ENCODE assay signal across 29 cellular contexts in the genomic region with DNA sequence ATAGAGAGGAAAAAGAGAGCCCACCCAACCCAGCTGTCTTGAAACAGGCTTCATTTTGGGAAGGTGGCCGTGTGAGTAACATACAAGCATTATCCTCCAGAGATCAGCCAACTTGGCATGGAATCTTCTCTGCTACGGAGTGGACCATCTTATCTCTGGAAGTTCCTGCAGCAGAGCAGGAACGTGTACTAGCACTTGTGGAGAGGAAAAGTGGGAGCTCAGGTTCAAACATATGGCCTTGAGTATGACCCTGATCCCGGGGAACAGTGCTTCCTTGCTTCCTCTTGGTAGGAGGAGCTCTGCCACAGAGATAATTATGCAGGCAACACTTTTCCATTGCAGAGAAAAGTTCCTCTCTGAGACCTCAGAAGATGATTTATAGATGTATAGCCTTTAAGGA.
"Had no signal": no experiment of that assay in that cellular context is flagged by ENCODE, and none has a peak within 500 bp of the region (broad histone marks: within the 10 kb centered on the region; RNA-seq: fewer than 3 reads in every experiment).

No MANE protein-coding gene starts in this region.

- H3K27ac Mint-ChIP-seq: stimulated activated effector memory CD8-positive, alpha-beta T cell treated with anti-CD3 and anti-CD28 coated beads, Interleukin-12 subunit alpha, Interleukin-12 subunit beta, amount 100 ng/mL, for 72 hours; stimulated activated memory B cell treated with anti-CD40 and anti-IgM and Interleukin-4, amounts not matched to agents 10 μg/mL and 1 μg/mL and 100 μg/mL, for 72 hours; stimulated activated naive B cell treated with anti-CD40 and anti-IgM and Interleukin-4, amounts not matched to agents 10 μg/mL and 1 μg/mL and 100 μg/mL, for 72 hours; stimulated activated naive CD8-positive, alpha-beta T cell treated with anti-CD3 and anti-CD28 coated beads, Interleukin-15, Interleukin-2, amounts not matched to agents 100 ng/mL and 50 ng/mL, for 24 hours; type B pancreatic cell had no signal

- H3K27me3 Mint-ChIP-seq: stimulated activated memory B cell treated with anti-CD40 and anti-IgM and Interleukin-4, amounts not matched to agents 10 μg/mL and 1 μg/mL and 100 μg/mL, for 72 hours; stimulated activated naive CD8-positive, alpha-beta T cell treated with anti-CD3 and anti-CD28 coated beads, Interleukin-15, Interleukin-2, amounts not matched to agents 100 ng/mL and 50 ng/mL, for 24 hours had no signal

- FAIRE-seq: urothelium cell line had no signal

- H3K36me3 Mint-ChIP-seq: stimulated activated effector memory CD8-positive, alpha-beta T cell treated with anti-CD3 and anti-CD28 coated beads, Interleukin-12 subunit alpha, Interleukin-12 subunit beta, amount 100 ng/mL, for 72 hours; stimulated activated memory B cell treated with anti-CD40 and anti-IgM and Interleukin-4, amounts not matched to agents 10 μg/mL and 1 μg/mL and 100 μg/mL, for 72 hours; stimulated activated naive B cell treated with anti-CD40 and anti-IgM and Interleukin-4, amounts not matched to agents 10 μg/mL and 1 μg/mL and 100 μg/mL, for 72 hours; type B pancreatic cell had no signal

- H3K27me3 ChIP-seq: stomach, suprapubic skin, testis, thyroid gland, tibial artery, tibial nerve, transverse colon, upper lobe of left lung, upper lobe of right lung, uterus, vagina had no signal

- H3K9me3 ChIP-seq: testis, thoracic aorta, thyroid gland, tibial artery, transverse colon, upper lobe of left lung, upper lobe of right lung, uterus, vagina had no signal

- H3K36me3 ChIP-seq: stomach, suprapubic skin, thoracic aorta, thyroid gland, tibial artery, tibial nerve, transverse colon, upper lobe of left lung, upper lobe of right lung, uterus, vagina had no signal

- H3K4me3 Mint-ChIP-seq: stimulated activated effector memory CD8-positive, alpha-beta T cell treated with anti-CD3 and anti-CD28 coated beads, Interleukin-12 subunit alpha, Interleukin-12 subunit beta, amount 100 ng/mL, for 72 hours; stimulated activated memory B cell treated with anti-CD40 and anti-IgM and Interleukin-4, amounts not matched to agents 10 μg/mL and 1 μg/mL and 100 μg/mL, for 72 hours; stimulated activated naive B cell treated with anti-CD40 and anti-IgM and Interleukin-4, amounts not matched to agents 10 μg/mL and 1 μg/mL and 100 μg/mL, for 72 hours; stimulated activated naive CD8-positive, alpha-beta T cell treated with anti-CD3 and anti-CD28 coated beads, Interleukin-15, amount 100 ng/mL, for 72 hours; stimulated activated naive CD8-positive, alpha-beta T cell treated with anti-CD3 and anti-CD28 coated beads, Interleukin-15, Interleukin-2, amounts not matched to agents 100 ng/mL and 50 ng/mL, for 24 hours; type B pancreatic cell had no signal

- ATAC-seq: stimulated activated effector memory CD8-positive, alpha-beta T cell treated with anti-CD3 and anti-CD28 coated beads, Interleukin-12 subunit alpha, Interleukin-12 subunit beta, amount 100 ng/mL, for 72 hours; stimulated activated memory B cell treated with anti-CD40 and anti-IgM and Interleukin-4, amounts not matched to agents 10 μg/mL and 1 μg/mL and 100 μg/mL, for 72 hours; stimulated activated naive B cell treated with anti-CD40 and anti-IgM and Interleukin-4, amounts not matched to agents 10 μg/mL and 1 μg/mL and 100 μg/mL, for 72 hours; stimulated activated naive CD8-positive, alpha-beta T cell treated with anti-CD3 and anti-CD28 coated beads, Interleukin-15, amount 100 ng/mL, for 72 hours; stimulated activated naive CD8-positive, alpha-beta T cell treated with anti-CD3 and anti-CD28 coated beads, Interleukin-15, Interleukin-2, amounts not matched to agents 100 U/mL and 50 U/mL, for 24 hours; upper lobe of right lung had no signal

- H3K4me1 ChIP-seq: stomach, suprapubic skin, testis, thyroid gland, tibial artery, tibial nerve, transverse colon, upper lobe of left lung, upper lobe of right lung, uterus, vagina had no signal

- DNase-seq: stimulated activated CD4-positive, alpha-beta T cell treated with anti-CD3 and anti-CD28 coated beads, Interleukin-2, amount 100 ng/mL, for 48 hours; stimulated activated CD4-positive, alpha-beta T cell treated with anti-CD3 and anti-CD28 coated beads, Interleukin-4, amount 100 ng/mL, for 1 hour; stimulated activated CD4-positive, alpha-beta T cell treated with anti-CD3 and anti-CD28 coated beads, Interleukin-4, amount 100 ng/mL, for 24 hours; stimulated activated CD4-positive, alpha-beta T cell treated with anti-CD3 and anti-CD28 coated beads, Interleukin-4, amount 100 ng/mL, for 4 hours; stimulated activated CD8-positive, alpha-beta memory T cell treated with anti-CD3 and anti-CD28 coated beads, Interleukin-4, amount 100 ng/mL, for 48 hours; stimulated activated naive B cell treated with anti-CD40 and anti-IgM and Interleukin-4, amounts not matched to agents 10 μg/mL and 1 μg/mL and 100 μg/mL, for 72 hours; stimulated activated naive CD4-positive, alpha-beta T cell; stimulated activated naive CD4-positive, alpha-beta T cell treated with Interleukin-2 at 50 U/mL for 16 hours; stimulated activated naive CD8-positive, alpha-beta T cell treated with anti-CD3 and anti-CD28 coated beads, Interleukin-15, amount 100 ng/mL, for 72 hours; stimulated activated naive CD8-positive, alpha-beta T cell treated with anti-CD3 and anti-CD28 coated beads, Interleukin-15, Interleukin-2, amounts not matched to agents 100 U/mL and 50 U/mL, for 24 hours; stomach; substantia nigra; testis; thyroid gland; tibial artery; transverse colon; trophoblast cell; upper lobe of left lung; upper lobe of right lung; uterus had no signal

- H3K4me3 ChIP-seq: stomach, suprapubic skin, testis, thoracic aorta, thyroid gland, tibial artery, tibial nerve, transverse colon, upper lobe of left lung, upper lobe of right lung, uterus, vagina had no signal

- H3K4me1 Mint-ChIP-seq: stimulated activated effector memory CD8-positive, alpha-beta T cell treated with anti-CD3 and anti-CD28 coated beads, Interleukin-12 subunit alpha, Interleukin-12 subunit beta, amount 100 ng/mL, for 72 hours; stimulated activated memory B cell treated with anti-CD40 and anti-IgM and Interleukin-4, amounts not matched to agents 10 μg/mL and 1 μg/mL and 100 μg/mL, for 72 hours; stimulated activated naive B cell treated with anti-CD40 and anti-IgM and Interleukin-4, amounts not matched to agents 10 μg/mL and 1 μg/mL and 100 μg/mL, for 72 hours; stimulated activated naive CD8-positive, alpha-beta T cell treated with anti-CD3 and anti-CD28 coated beads, Interleukin-15, amount 100 ng/mL, for 72 hours had no signal

- H3K27ac ChIP-seq: stomach, suprapubic skin, testis, thoracic aorta, thyroid gland, tibial artery, tibial nerve, transverse colon, upper lobe of left lung, upper lobe of right lung, uterus, vagina had no signal

- H3K9me3 Mint-ChIP-seq: stimulated activated naive CD8-positive, alpha-beta T cell treated with anti-CD3 and anti-CD28 coated beads, Interleukin-15, Interleukin-2, amounts not matched to agents 100 ng/mL and 50 ng/mL, for 24 hours had no signal
